8 cellular contexts compared by ENCODE assay signal in genomic region chr15:55318588-55319494, GRCh38. TPM values are rescaled to one million over a fixed set of nuclear protein-coding genes. Genes with fewer than 3 reads are reported as not detected.
DNase-seq lines count a peak whose midpoint lies in the region; ATAC-seq and TF ChIP-seq lines count a peak whose summit lies in the region.

PIGB (plus strand) TSS chr15:55319222; CDS start chr15:55319251, 29 bp downstream.
PIGBOS1 (minus strand) TSS chr15:55319123; CDS start chr15:55317792, 1,331 bp downstream.

- TF ChIP-seq CTCF in C4-2B (conservative IDR thresholded peaks at IDR 0.05) (no peak), right lobe of liver (IDR thresholded peaks at IDR 0.05) (no peak)

- peak within 1 kb of the TSS; percentile 76 for H3K27ac ChIP-seq in C4-2B
- peak within 1 kb of the TSS; percentile 93 to 95 (median 94) for H3K27ac ChIP-seq in right lobe of liver

- no peaks in the 10 kb centered on the region for H3K9me3 ChIP-seq in right lobe of liver

- DNase-seq in NCI-H526 treated with DMSO at 0.1 percent for 48 hours (lab: John Stamatoyannopoulos, UW) (peak; percentile 76), dermis blood vessel endothelial cell (peak; percentile 93), right lobe of liver (peak; percentile 86 to 91 (median 89))
- DNase-seq in activated CD4-positive, alpha-beta T cell treated with anti-CD3 and anti-CD28 coated beads, Interleukin-2, amount 50 U/mL, for 24 hours (ENCODE audit: low read depth in 1 of 2, low spot score in 1 of 2), result peak; percentile 65 to 71
- DNase-seq in stimulated activated CD4-positive, alpha-beta T cell treated with anti-CD3 and anti-CD28 coated beads, Interleukin-4, amount 100 ng/mL, for 24 hours, result peak; percentile 79

- H3K27me3 ChIP-seq in right lobe of liver, result no peaks in the 10 kb centered on the region

- H3K4me1 ChIP-seq in right lobe of liver, result peaks cover 0 to 13% (median 0%) of the 10 kb centered on the region in 4 donors

- ATAC-seq in GM19351 (IDR thresholded peaks at IDR 0.05; ENCODE audit: unreplicated experiment) (peak; percentile 82), HG03520 (IDR thresholded peaks at IDR 0.05; ENCODE audit: unreplicated experiment) (peak; percentile 79), right lobe of liver (peak; percentile 97 to 98 (median 98))

- WGBS in right lobe of liver (ENCODE audit: insufficient coverage, low coverage, low lambda C conversion rate, missing lambda C conversion rate), result under 1% methylated on average over 17 of the region's 49 CpGs

- peak within 1 kb of the TSS; percentile 63 to 78 (median 77) for H3K4me3 ChIP-seq in right lobe of liver

- intact Hi-C loops in right lobe of liver (cut with DNase I), result no loop called here

- peak; percentile 73 for TF ChIP-seq POLR2A in right lobe of liver (IDR thresholded peaks at IDR 0.05)

- peaks cover 0 to under 1% (median 0%) of the 10 kb centered on the region in 4 donors for H3K36me3 ChIP-seq in right lobe of liver

RNA-seq across cellular contexts. Expression of gene PIGB, which starts in this region (rescaled TPM):
- total RNA-seq in dermis blood vessel endothelial cell (12.6 and 15.4 TPM in 2 replicates), right lobe of liver (10 to 100 TPM in 1 of 6 experiments, 1 to 10 TPM in 5; 5.1 to 10.0 (median 6.5) TPM)

RNA-seq across cellular contexts. Expression of gene PIGBOS1, which starts in this region (rescaled TPM):
- total RNA-seq in dermis blood vessel endothelial cell (7.3 and 13.3 TPM in 2 replicates), right lobe of liver (10 to 100 TPM in 2 of 6 experiments, 1 to 10 TPM in 4; 4.2 to 36.1 (median 5.8) TPM)

Comparison
In these comparisons a context has a peak if more than half of its experiments do, and no peak if none do; other contexts are left out.
1. Peak in every context shown above with its lines: DNase-seq, ATAC-seq, H3K4me3 ChIP-seq and H3K27ac ChIP-seq.